20 cellular contexts compared by ENCODE assay signal in the genomic region with DNA sequence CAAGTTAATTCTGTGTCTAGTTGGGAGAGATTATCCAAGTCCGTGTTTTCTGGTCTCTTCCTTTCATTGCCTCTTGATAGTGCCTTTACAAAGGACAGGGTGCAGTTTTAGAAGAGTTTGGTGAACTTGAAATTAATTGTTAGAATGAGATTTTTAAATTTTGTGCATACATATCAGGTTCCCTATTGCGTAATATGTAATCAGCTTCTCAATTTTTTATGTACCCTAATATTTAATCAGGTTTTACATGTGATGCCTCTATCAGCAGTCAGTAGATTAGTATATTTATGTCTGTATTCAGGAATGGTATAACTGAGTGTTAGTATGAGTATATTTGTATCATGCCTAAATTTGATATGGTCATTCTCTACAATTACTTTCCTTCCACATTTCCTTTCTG. TPM values are rescaled to one million over a fixed set of nuclear protein-coding genes. Genes with fewer than 3 reads are reported as not detected.
DNase-seq lines count a peak whose midpoint lies in the region; ATAC-seq and TF ChIP-seq lines count a peak whose summit lies in the region.
"Had no signal": no experiment of that assay in that cellular context is flagged by ENCODE, and none has a peak within 500 bp of the region (broad histone marks: within the 10 kb centered on the region; RNA-seq: fewer than 3 reads in every experiment).

No MANE protein-coding gene starts in this region.

- no peak overlapping the region for H4K91ac ChIP-seq in IMR-90 (ENCODE audit: insufficient read depth, low read depth, low read length)

- H3K4me3 ChIP-seq in IMR-90 (ENCODE audit: insufficient read depth, low read depth, low read length) (no peak overlapping the region), neutrophil (ENCODE audit: low read depth in 1 of 2, low read length in 1 of 2) (no peak overlapping the region)
- H3K4me3 ChIP-seq: SJCRH30 had no signal

- H2BK120ac ChIP-seq in IMR-90 (ENCODE audit: low read depth, low read length), result no peak overlapping the region

- H2BK5ac ChIP-seq in IMR-90 (ENCODE audit: low read depth, low read length, poor library complexity, severe bottlenecking), result no peak overlapping the region

- no peak overlapping the region for H3K9ac ChIP-seq in IMR-90 (ENCODE audit: low read depth, low read length)

- TF ChIP-seq POLR2A in IMR-90 (IDR thresholded peaks at IDR 0.05; ENCODE audit: low read depth, low read length), result no peak

- no peak for TF ChIP-seq CTCF in IMR-90 (conservative IDR thresholded peaks at IDR 0.05; ENCODE audit: low read depth, low read length)
- no peak for TF ChIP-seq CTCF in activated B cell treated with CpG ODN at 0.5 μM for 24 hours (IDR thresholded peaks at IDR 0.05)
- no peak for TF ChIP-seq CTCF in neutrophil (IDR thresholded peaks at IDR 0.05)
- TF ChIP-seq CTCF in GM13976 (IDR thresholded peaks at IDR 0.05; ENCODE audit: borderline replicate concordance, control extremely low read depth, extremely low read depth, insufficient read depth, missing control alignments), result no peak

- no peak overlapping the region for H3K4me2 ChIP-seq in IMR-90 (ENCODE audit: low read depth, low read length)

- CTCF ChIA-PET in IMR-90 (lab: Yijun Ruan, JAX) (no interaction called here), activated B cell treated with CpG ODN at 0.5 μM for 24 hours (lab: Charles Lee) (interaction anchor here (0.6 to 9.3 kb wide), 2 partner anchors 41 to 45 kb away, joined by 3 to 127 read pairs; no protein-coding TSS in a partner anchor)

- no peaks in the 10 kb centered on the region for H3K27me3 Mint-ChIP-seq in activated naive CD4-positive, alpha-beta T cell treated with anti-CD3 and anti-CD28 coated beads, Interleukin-2, amount 50 U/mL, for 24 hours
- H3K27me3 Mint-ChIP-seq in activated B cell treated with CpG ODN at 0.5 μM for 24 hours, result no peaks in the 10 kb centered on the region

- H3K27me3 ChIP-seq in IMR-90 (ENCODE audit: control insufficient read depth, insufficient read depth, low read length) (no peaks in the 10 kb centered on the region), neutrophil (no peaks in the 10 kb centered on the region)
- H3K27me3 ChIP-seq: SJCRH30 had no signal

- no peaks in the 10 kb centered on the region for H3K9me3 Mint-ChIP-seq in activated naive CD4-positive, alpha-beta T cell treated with anti-CD3 and anti-CD28 coated beads, Interleukin-2, amount 50 U/mL, for 24 hours
- H3K9me3 Mint-ChIP-seq in activated B cell treated with CpG ODN at 0.5 μM for 24 hours, result no peaks in the 10 kb centered on the region
- H3K9me3 Mint-ChIP-seq: CD14-positive monocyte had no signal

- no peak overlapping the region for H3K4ac ChIP-seq in IMR-90 (ENCODE audit: low read depth, low read length)

- peaks cover 9% of the 10 kb centered on the region for H3K36me3 ChIP-seq in IMR-90 (ENCODE audit: control insufficient read depth, insufficient read depth, low read length)
- peaks cover 12% of the 10 kb centered on the region for H3K36me3 ChIP-seq in neutrophil

- TF ChIP-seq RAD21 in IMR-90 (IDR thresholded peaks at IDR 0.05; ENCODE audit: low read length), result no peak

- peaks cover 7% of the 10 kb centered on the region; the same call in 1 of the 2 replicates for H3K9me1 ChIP-seq in IMR-90 (ENCODE audit: insufficient read depth, low read length)

- no peak overlapping the region for H2AFZ ChIP-seq in IMR-90 (replicated peaks; ENCODE audit: low read length, poor library complexity)

- H3K14ac ChIP-seq in IMR-90 (replicated peaks; ENCODE audit: low read depth, low read length), result no peak overlapping the region

- H4K8ac ChIP-seq in IMR-90 (ENCODE audit: low read depth in 2 of 2, low read length in 2 of 2), result no peak overlapping the region

- H3K36me3 Mint-ChIP-seq in activated naive CD4-positive, alpha-beta T cell treated with anti-CD3 and anti-CD28 coated beads, Interleukin-2, amount 50 U/mL, for 24 hours, result peaks cover 10% of the 10 kb centered on the region
- H3K36me3 Mint-ChIP-seq in activated B cell treated with CpG ODN at 0.5 μM for 24 hours (ENCODE audit: low read depth), result peaks cover 76% of the 10 kb centered on the region

- no peak for DNase-seq in activated naive CD4-positive, alpha-beta T cell treated with anti-CD3 and anti-CD28 coated beads, Interleukin-2, amount 50 U/mL, for 16 hours
- DNase-seq in IMR-90, result no peak
- DNase-seq in activated B cell treated with CpG ODN at 0.5 μM for 24 hours, result no peak
- DNase-seq in GM13976 (ENCODE audit: low spot score), result no peak
- DNase-seq: Calu3; DMS53; H7; NCI-H1417 treated with DMSO at 0.1 percent for 48 hours; NCI-H2029; NCI-H2171; NCI-H446 treated with DMSO at 0.1 percent for 48 hours; NK-92 treated with Interleukin-12 subunit alpha and Interleukin-12 subunit beta, amount 100 ng/mL, for 24 hours; PC-3; SJCRH30; SW 1271 had no signal

- H3K27ac Mint-ChIP-seq in activated naive CD4-positive, alpha-beta T cell treated with anti-CD3 and anti-CD28 coated beads, Interleukin-2, amount 50 U/mL, for 24 hours, result peak overlapping the region; percentile 36
- peak overlapping the region; percentile 1 for H3K27ac Mint-ChIP-seq in activated B cell treated with CpG ODN at 0.5 μM for 24 hours

- H2BK20ac ChIP-seq in IMR-90 (ENCODE audit: low read depth, low read length), result no peak overlapping the region

- H3K9me3 ChIP-seq in IMR-90 (ENCODE audit: control insufficient read depth, insufficient read depth, low read length) (no peaks in the 10 kb centered on the region), neutrophil (no peaks in the 10 kb centered on the region)
- H3K9me3 ChIP-seq: SJCRH30 had no signal

- H4K20me1 ChIP-seq in IMR-90 (ENCODE audit: insufficient read depth, low read length), result peaks cover 52% of the 10 kb centered on the region

- H2AK9ac ChIP-seq in IMR-90 (replicated peaks; ENCODE audit: low read depth, low read length, poor library complexity), result no peak overlapping the region

- dilution Hi-C loops in IMR-90 (cut with HindIII; ENCODE audit: low sequenced_read_pairs, unreplicated experiment), result no loop called here

- no peak overlapping the region for H3K56ac ChIP-seq in IMR-90 (ENCODE audit: extremely low read depth, insufficient read depth, low read length)

- H3K27ac ChIP-seq in IMR-90 (ENCODE audit: insufficient read depth, low read length) (no peak overlapping the region), neutrophil (peak overlapping the region; percentile 14)
- H3K27ac ChIP-seq: SJCRH30 had no signal

- no peak overlapping the region for H3K18ac ChIP-seq in IMR-90 (ENCODE audit: low read depth, low read length)

- H3K4me1 Mint-ChIP-seq in activated naive CD4-positive, alpha-beta T cell treated with anti-CD3 and anti-CD28 coated beads, Interleukin-2, amount 50 U/mL, for 24 hours, result peaks cover 73% of the 10 kb centered on the region
- H3K4me1 Mint-ChIP-seq in activated B cell treated with CpG ODN at 0.5 μM for 24 hours, result peaks cover 73% of the 10 kb centered on the region

- no peak overlapping the region for H2BK15ac ChIP-seq in IMR-90 (ENCODE audit: low read depth, low read length)

- in situ Hi-C loops in IMR-90 (cut with MboI; ENCODE audit: low sequenced_read_pairs) (no loop called here), GM13976 (cut with MboI; ENCODE audit: low sequenced_read_pairs, unreplicated experiment) (no loop called here)

- POLR2A ChIA-PET in IMR-90 (lab: Charles Lee; ENCODE audit: unreplicated experiment) (interaction anchor here (0.7 kb wide), 1 partner anchor 15 kb away, joined by 7 read pairs; no protein-coding TSS in a partner anchor), activated B cell treated with CpG ODN at 0.5 μM for 24 hours (lab: Charles Lee) (interaction anchor here (0.6 to 9.8 kb wide), 7 partner anchors 18 to 753 kb away, joined by 3 to 305 read pairs (median 4); no protein-coding TSS in a partner anchor)

- H3K4me3 Mint-ChIP-seq in activated naive CD4-positive, alpha-beta T cell treated with anti-CD3 and anti-CD28 coated beads, Interleukin-2, amount 50 U/mL, for 24 hours, result no peak overlapping the region
- H3K4me3 Mint-ChIP-seq in activated B cell treated with CpG ODN at 0.5 μM for 24 hours, result no peak overlapping the region
- H3K4me3 Mint-ChIP-seq: CD14-positive monocyte had no signal

- WGBS in IMR-90 (ENCODE audit: extremely low coverage in 2 of 2, insufficient read length in 1 of 2), 2 experiments, result 80% methylated on average over 1 of the region's 2 CpGs; no CpG with 5 or more reads in 1 of the 2 experiments

- BruUV-seq in IMR-90 (replicated peaks; lab: Mats Ljungman, UMichigan), result no TSS peak

- intact Hi-C loops in IMR-90 (cut with micrococcal nuclease) (no loop called here), activated B cell treated with CpG ODN at 0.5 μM for 24 hours (cut with micrococcal nuclease) (no loop called here)

- ATAC-seq in IMR-90 (ENCODE audit: low read depth) (no peak), activated B cell treated with CpG ODN at 0.5 μM for 24 hours (ENCODE audit: low read depth) (no peak), GM21367 (IDR thresholded peaks at IDR 0.05; ENCODE audit: unreplicated experiment) (no peak), HG03175 (IDR thresholded peaks at IDR 0.05; ENCODE audit: unreplicated experiment) (no peak)
- ATAC-seq: PC-3 had no signal

- H3K79me1 ChIP-seq in IMR-90 (ENCODE audit: low read depth in 1 of 2, low read length in 2 of 2), result peaks cover 3 to 56% of the 10 kb centered on the region in 2 experiments; a peak in 2 of 4 replicates

- no peak overlapping the region for H3K23ac ChIP-seq in IMR-90 (ENCODE audit: low read depth, low read length)

- H3K4me1 ChIP-seq in IMR-90 (ENCODE audit: control insufficient read depth, insufficient read depth, low read length) (peaks cover 2% of the 10 kb centered on the region; the same call in 1 of the 2 replicates), neutrophil (ENCODE audit: control insufficient read depth in 1 of 2, insufficient read depth in 1 of 2, low read depth in 1 of 2, low read length in 1 of 2) (peaks cover 61 to 64% of the 10 kb centered on the region in 2 experiments)

- H4K5ac ChIP-seq in IMR-90 (ENCODE audit: low read depth, low read length), result no peak overlapping the region

- H2AK5ac ChIP-seq in IMR-90 (ENCODE audit: low read depth, low read length), result no peak overlapping the region

TF ChIP-seq in IMR-90, 13 proteins besides CTCF, POLR2A, EP300 and RAD21:
- TF ChIP-seq MXI1 (IDR thresholded peaks at IDR 0.05; ENCODE audit: borderline replicate concordance, low read depth, low read length) (no peak), SMC3 (IDR thresholded peaks at IDR 0.05; ENCODE audit: low read depth, low read length) (no peak), CEBPB (IDR thresholded peaks at IDR 0.05; ENCODE audit: low read depth, low read length) (peak; percentile 95), RFX5 (IDR thresholded peaks at IDR 0.05; ENCODE audit: low read depth, low read length) (no peak), FOS (IDR thresholded peaks at IDR 0.05; ENCODE audit: low read depth, low read length) (no peak), CHD1 (IDR thresholded peaks at IDR 0.05; ENCODE audit: low read depth, low read length) (no peak), BHLHE40 (IDR thresholded peaks at IDR 0.05; ENCODE audit: low read depth, low read length) (no peak)

RNA-seq across cellular contexts. Expression of a gene that starts 4.9 kb away (rescaled TPM):
- total RNA-seq in IMR-90 (2012; rRNA removed), result 33.2 and 52.2 TPM in 2 replicates
- 33.3 and 36.6 TPM in 2 replicates for polyA plus RNA-seq in IMR-90 (2012; rRNA removed)
- polyA plus RNA-seq in IMR-90 (2012; cell fraction: cytosol; rRNA removed), result 3.3 and 6.6 TPM in 2 replicates
- 2.0 and 30.9 TPM in 2 replicates for polyA plus RNA-seq in IMR-90 (2012; cell fraction: nucleus; rRNA removed; ENCODE audit: low replicate concordance)
- total RNA-seq in activated B cell treated with CpG ODN at 0.5 μM for 24 hours, result 140 and 165 TPM in 2 replicates
